ENCODE assay signal across 8 cellular contexts in the genomic region with DNA sequence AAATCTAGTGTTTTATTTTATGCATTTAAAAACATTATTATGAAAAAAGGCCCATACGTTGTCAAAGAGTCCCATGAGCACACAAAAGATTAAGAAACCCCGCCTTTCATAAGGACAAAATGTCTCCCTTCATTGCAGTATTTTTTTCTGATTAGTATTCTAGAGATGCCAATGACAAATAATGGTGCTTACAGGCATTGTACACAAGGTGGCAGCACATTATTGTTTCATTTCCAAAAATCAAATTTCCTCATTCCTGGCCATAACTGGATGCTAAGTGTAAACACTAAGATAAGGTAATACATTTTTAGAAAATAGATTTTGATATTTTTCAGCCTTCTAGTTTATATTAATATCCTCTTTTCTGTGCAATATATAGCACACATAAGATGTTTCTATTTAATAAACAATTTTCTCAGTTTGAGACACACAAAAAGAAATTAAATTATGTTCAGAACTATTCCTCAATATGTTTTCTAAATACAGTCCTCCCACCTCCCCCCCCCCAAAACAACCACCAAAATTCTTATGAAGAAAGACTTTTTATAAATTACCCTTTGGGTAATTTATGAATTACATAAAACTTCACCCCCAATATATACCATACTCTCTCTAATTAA. TPM values are rescaled to one million over a fixed set of nuclear protein-coding genes. Genes with fewer than 3 reads are reported as not detected.
DNase-seq lines count a peak whose midpoint lies in the region; ATAC-seq and TF ChIP-seq lines count a peak whose summit lies in the region.

No MANE protein-coding gene starts in this region.

- peak; percentile 58 for ATAC-seq in DND-41 (ENCODE audit: insufficient read depth, low read depth)
- ATAC-seq in GM21786 (IDR thresholded peaks at IDR 0.05; ENCODE audit: unreplicated experiment), result peak; percentile 57
- ATAC-seq in stimulated activated naive B cell treated with anti-CD40 and anti-IgM and Interleukin-4, amounts not matched to agents 10 μg/mL and 1 μg/mL and 100 μg/mL, for 72 hours (replicated peaks), result peak; percentile 27 to 33
- no peak for ATAC-seq in GM21576 (IDR thresholded peaks at IDR 0.05; ENCODE audit: unreplicated experiment)

- H3K9me3 ChIP-seq in DND-41 (ENCODE audit: insufficient read depth, low read length, severe bottlenecking) (no peaks in the 10 kb centered on the region), ascending aorta (no peaks in the 10 kb centered on the region)

- no peaks in the 10 kb centered on the region for H3K9me3 Mint-ChIP-seq in stimulated activated naive B cell treated with anti-CD40 and anti-IgM and Interleukin-4, amounts not matched to agents 10 μg/mL and 1 μg/mL and 100 μg/mL, for 72 hours
- no peaks in the 10 kb centered on the region for H3K9me3 Mint-ChIP-seq in activated T-helper 1 cell treated with anti-CD3 and anti-CD28 coated beads, Interleukin-12 subunit alpha, Interleukin-12 subunit beta, Interleukin-2, Interleukin-4 antibody, amounts not matched to agents 30 ng/mL and 10 ng/mL and 1 ng/mL, durations not matched to agents 14 hours and 24 hours and 36 hours

- no peak overlapping the region for H3K27ac ChIP-seq in DND-41 (ENCODE audit: low read length)
- no peak overlapping the region for H3K27ac ChIP-seq in ascending aorta

- H4K20me1 ChIP-seq in DND-41 (ENCODE audit: insufficient read depth, low read length), result no peaks in the 10 kb centered on the region

- no peak overlapping the region for H3K4me3 ChIP-seq in DND-41 (ENCODE audit: low read depth in 1 of 2, low read length in 2 of 2)
- no peak overlapping the region for H3K4me3 ChIP-seq in ascending aorta

- no peaks in the 10 kb centered on the region for H3K79me2 ChIP-seq in DND-41 (ENCODE audit: insufficient read depth, low read length)

- DNase-seq in DND-41 (no peak), NCI-H2029 (lab: John Stamatoyannopoulos, UW) (peak; percentile 24), ascending aorta (ENCODE audit: low spot score in 2 of 2) (no peak), hippocampal formation (lab: John Stamatoyannopoulos, UW) (peak; percentile 2 to 78)
- no peak for DNase-seq in stimulated activated naive B cell treated with anti-CD40 and anti-IgM and Interleukin-4, amounts not matched to agents 10 μg/mL and 1 μg/mL and 100 μg/mL, for 72 hours
- no peak for DNase-seq in activated T-helper 1 cell treated with anti-CD3 and anti-CD28 coated beads, Interleukin-12 subunit alpha, Interleukin-12 subunit beta, Interleukin-2, Interleukin-4 antibody, amounts not matched to agents 30 ng/mL and 10 ng/mL and 1 ng/mL, durations not matched to agents 14 hours and 24 hours and 36 hours (ENCODE audit: low spot score)

- intact Hi-C loops in ascending aorta (cut with DNase I), result no loop called here
- intact Hi-C loops in activated T-helper 1 cell treated with anti-CD3 and anti-CD28 coated beads, Interleukin-12 subunit alpha, Interleukin-12 subunit beta, Interleukin-2, Interleukin-4 antibody, amounts not matched to agents 30 ng/mL and 10 ng/mL and 1 ng/mL, durations not matched to agents 14 hours and 24 hours and 36 hours (cut with micrococcal nuclease), result loop anchor here (1.0 to 5.0 kb wide), 5 partner anchors 48 to 1133 kb away; partner anchors contain the start of gene TIGD2

- H3K36me3 ChIP-seq in DND-41 (ENCODE audit: insufficient read depth, low read length), result no peaks in the 10 kb centered on the region
- no peaks in the 10 kb centered on the region for H3K36me3 ChIP-seq in ascending aorta

- no peaks in the 10 kb centered on the region for H3K36me3 Mint-ChIP-seq in stimulated activated naive B cell treated with anti-CD40 and anti-IgM and Interleukin-4, amounts not matched to agents 10 μg/mL and 1 μg/mL and 100 μg/mL, for 72 hours
- no peaks in the 10 kb centered on the region for H3K36me3 Mint-ChIP-seq in activated T-helper 1 cell treated with anti-CD3 and anti-CD28 coated beads, Interleukin-12 subunit alpha, Interleukin-12 subunit beta, Interleukin-2, Interleukin-4 antibody, amounts not matched to agents 30 ng/mL and 10 ng/mL and 1 ng/mL, durations not matched to agents 14 hours and 24 hours and 36 hours (ENCODE audit: low read depth)

- no peak overlapping the region for H3K4me2 ChIP-seq in DND-41 (ENCODE audit: insufficient read depth, low read length)

- no peak overlapping the region for H3K27ac Mint-ChIP-seq in stimulated activated naive B cell treated with anti-CD40 and anti-IgM and Interleukin-4, amounts not matched to agents 10 μg/mL and 1 μg/mL and 100 μg/mL, for 72 hours
- no peak overlapping the region for H3K27ac Mint-ChIP-seq in activated T-helper 1 cell treated with anti-CD3 and anti-CD28 coated beads, Interleukin-12 subunit alpha, Interleukin-12 subunit beta, Interleukin-2, Interleukin-4 antibody, amounts not matched to agents 30 ng/mL and 10 ng/mL and 1 ng/mL, durations not matched to agents 14 hours and 24 hours and 36 hours

- peak; percentile 86 for TF ChIP-seq CTCF in DND-41 (IDR thresholded peaks at IDR 0.05; ENCODE audit: borderline replicate concordance, extremely low read depth, low read length, poor library complexity, severe bottlenecking)
- TF ChIP-seq CTCF in ascending aorta (IDR thresholded peaks at IDR 0.05), result peak; percentile 29 to 64 (median 64)

- no peaks in the 10 kb centered on the region for H3K4me1 Mint-ChIP-seq in stimulated activated naive B cell treated with anti-CD40 and anti-IgM and Interleukin-4, amounts not matched to agents 10 μg/mL and 1 μg/mL and 100 μg/mL, for 72 hours
- no peaks in the 10 kb centered on the region for H3K4me1 Mint-ChIP-seq in activated T-helper 1 cell treated with anti-CD3 and anti-CD28 coated beads, Interleukin-12 subunit alpha, Interleukin-12 subunit beta, Interleukin-2, Interleukin-4 antibody, amounts not matched to agents 30 ng/mL and 10 ng/mL and 1 ng/mL, durations not matched to agents 14 hours and 24 hours and 36 hours (ENCODE audit: low read depth)

- no peak overlapping the region for H2AFZ ChIP-seq in DND-41 (ENCODE audit: low read depth, low read length)

- H3K27me3 Mint-ChIP-seq in stimulated activated naive B cell treated with anti-CD40 and anti-IgM and Interleukin-4, amounts not matched to agents 10 μg/mL and 1 μg/mL and 100 μg/mL, for 72 hours, result peaks cover 0 to 5% of the 10 kb centered on the region in 2 donors
- peaks cover 13% of the 10 kb centered on the region for H3K27me3 Mint-ChIP-seq in activated T-helper 1 cell treated with anti-CD3 and anti-CD28 coated beads, Interleukin-12 subunit alpha, Interleukin-12 subunit beta, Interleukin-2, Interleukin-4 antibody, amounts not matched to agents 30 ng/mL and 10 ng/mL and 1 ng/mL, durations not matched to agents 14 hours and 24 hours and 36 hours (ENCODE audit: insufficient read depth)

- no peak overlapping the region for H3K9ac ChIP-seq in DND-41 (ENCODE audit: low read depth, low read length)

- H3K27me3 ChIP-seq in DND-41 (ENCODE audit: insufficient read depth, low read length, poor library complexity) (no peaks in the 10 kb centered on the region), ascending aorta (no peaks in the 10 kb centered on the region)

- H3K4me1 ChIP-seq in DND-41 (ENCODE audit: insufficient read depth, low read length), result no peaks in the 10 kb centered on the region
- H3K4me1 ChIP-seq in ascending aorta, result no peaks in the 10 kb centered on the region

- no peak overlapping the region for H3K4me3 Mint-ChIP-seq in stimulated activated naive B cell treated with anti-CD40 and anti-IgM and Interleukin-4, amounts not matched to agents 10 μg/mL and 1 μg/mL and 100 μg/mL, for 72 hours
- H3K4me3 Mint-ChIP-seq in activated T-helper 1 cell treated with anti-CD3 and anti-CD28 coated beads, Interleukin-12 subunit alpha, Interleukin-12 subunit beta, Interleukin-2, Interleukin-4 antibody, amounts not matched to agents 30 ng/mL and 10 ng/mL and 1 ng/mL, durations not matched to agents 14 hours and 24 hours and 36 hours, result no peak overlapping the region

RNA-seq across cellular contexts. Expression of gene TIGD2, which starts 47.7 kb away (rescaled TPM):
- 0.21 TPM for total RNA-seq in ascending aorta
- 2.0 and 2.3 TPM in 2 replicates for total RNA-seq in activated T-helper 1 cell treated with anti-CD3 and anti-CD28 coated beads, Interleukin-12 subunit alpha, Interleukin-12 subunit beta, Interleukin-2, Interleukin-4 antibody, amounts not matched to agents 30 ng/mL and 10 ng/mL and 1 ng/mL, durations not matched to agents 14 hours and 24 hours and 36 hours

Comparison
In these comparisons a context has a peak if more than half of its experiments do, and no peak if none do; other contexts are left out.
1. DNase-seq: peak in NCI-H2029 (single experiment) and hippocampal formation (2 of 2); none in DND-41 (single experiment), ascending aorta (0 of 2), stimulated activated naive B cell treated with anti-CD40 and anti-IgM and Interleukin-4, amounts not matched to agents 10 μg/mL and 1 μg/mL and 100 μg/mL, for 72 hours (single experiment) and activated T-helper 1 cell treated with anti-CD3 and anti-CD28 coated beads, Interleukin-12 subunit alpha, Interleukin-12 subunit beta, Interleukin-2, Interleukin-4 antibody, amounts not matched to agents 30 ng/mL and 10 ng/mL and 1 ng/mL, durations not matched to agents 14 hours and 24 hours and 36 hours (single experiment).